In genomic region chr13:71866173-71867091, GRCh38 we compare ENCODE assay signal across 8 cellular contexts. TPM values are rescaled to one million over a fixed set of nuclear protein-coding genes. Genes with fewer than 3 reads are reported as not detected.
DNase-seq lines count a peak whose midpoint lies in the region; ATAC-seq and TF ChIP-seq lines count a peak whose summit lies in the region.

No MANE protein-coding gene starts in this region.

- no peaks in the 10 kb centered on the region for H3K79me1 ChIP-seq in mesenchymal stem cell (replicated peaks; ENCODE audit: low read length, poor library complexity, severe bottlenecking)

- H3F3A ChIP-seq in GM23248 (ENCODE audit: insufficient read depth), result no peaks in the 10 kb centered on the region
- peaks cover 22% of the 10 kb centered on the region for H3F3A ChIP-seq in SK-N-SH (replicated peaks; ENCODE audit: insufficient read depth)

- POLR2A ChIA-PET in CD8-positive, alpha-beta T cell (lab: Charles Lee), result no interaction called here
- POLR2A ChIA-PET in SK-N-SH (lab: Yijun Ruan, JAX), result interaction anchor here (1.2 kb wide), 1 partner anchor 245 kb away, joined by 5 read pairs; no protein-coding TSS in a partner anchor

- no peak overlapping the region for H3K9ac ChIP-seq in GM23248
- H3K9ac ChIP-seq in SK-N-SH, result peak overlapping the region; percentile 20; the same call in 1 of the 2 replicates
- H3K9ac ChIP-seq in mesenchymal stem cell (ENCODE audit: low read length), result no peak overlapping the region

- H3K27ac Mint-ChIP-seq in CD8-positive, alpha-beta T cell, result no peak overlapping the region

- peaks cover 46% of the 10 kb centered on the region for H3K27me3 Mint-ChIP-seq in CD8-positive, alpha-beta T cell (ENCODE audit: low read depth)

- peak; percentile 26 for ATAC-seq in CD8-positive, alpha-beta T cell
- ATAC-seq in upper lobe of left lung (ENCODE audit: low FRiP score in 2 of 2) (peak in 1 of 2 donors; percentile 43), HG03139 (IDR thresholded peaks at IDR 0.05; ENCODE audit: unreplicated experiment) (no peak)

- in situ Hi-C loops in GM23248 (cut with MboI), result no loop called here

- H3K18ac ChIP-seq in mesenchymal stem cell (ENCODE audit: low read depth in 1 of 2, low read length in 2 of 2), result peak overlapping the region; percentile 94 to 98

- H3K9me2 ChIP-seq in GM23248 (ENCODE audit: insufficient read depth), result no peaks in the 10 kb centered on the region
- no peaks in the 10 kb centered on the region for H3K9me2 ChIP-seq in SK-N-SH

- peak in 2 of 7 experiments; percentile 8 to 26 for DNase-seq in CD8-positive, alpha-beta T cell
- peak; percentile 24 for DNase-seq in GM23248
- peak; percentile 70 for DNase-seq in SK-N-SH
- peak; percentile 69 for DNase-seq in ecto neural progenitor cell (ENCODE audit: low spot score)
- DNase-seq in mesenchymal stem cell, result peak; percentile 56
- DNase-seq in upper lobe of left lung, result peak; percentile 25 to 92
- no peak for DNase-seq in NCI-H2171 treated with DMSO at 0.1 percent for 48 hours (lab: John Stamatoyannopoulos, UW)

- TF ChIP-seq POLR2A in upper lobe of left lung (IDR thresholded peaks at IDR 0.05), result no peak

- peak overlapping the region; percentile 68 for H3K4me3 Mint-ChIP-seq in CD8-positive, alpha-beta T cell

- H4K20me1 ChIP-seq in GM23248 (ENCODE audit: insufficient read depth) (no peaks in the 10 kb centered on the region), SK-N-SH (ENCODE audit: insufficient read depth) (no peaks in the 10 kb centered on the region)

- H3K4ac ChIP-seq in mesenchymal stem cell (ENCODE audit: low read depth in 1 of 2, low read length in 2 of 2), result peak overlapping the region; percentile 13 to 99

- no peak for TF ChIP-seq CTCF in CD8-positive, alpha-beta T cell (IDR thresholded peaks at IDR 0.05)
- no peak for TF ChIP-seq CTCF in SK-N-SH (IDR thresholded peaks at IDR 0.05)
- peak in 3 of 6 experiments; percentile 20 to 38 (median 29) for TF ChIP-seq CTCF in upper lobe of left lung (IDR thresholded peaks at IDR 0.05)

- TF ChIP-seq EP300 in SK-N-SH (IDR thresholded peaks at IDR 0.05; ENCODE audit: borderline replicate concordance in 1 of 2, low read depth in 1 of 2, low read length in 1 of 2) (no peak), upper lobe of left lung (IDR thresholded peaks at IDR 0.05) (no peak)

- no peak overlapping the region for H3K27ac ChIP-seq in CD8-positive, alpha-beta T cell (ENCODE audit: low read depth, low read length)
- H3K27ac ChIP-seq in GM23248, result no peak overlapping the region
- H3K27ac ChIP-seq in SK-N-SH (ENCODE audit: low read depth in 2 of 2, low read length in 1 of 2), result peak overlapping the region in 1 of 2 experiments; percentile 95; a peak in 2 of 4 replicates
- H3K27ac ChIP-seq in mesenchymal stem cell (ENCODE audit: low read length, poor library complexity, severe bottlenecking), result no peak overlapping the region
- peak overlapping the region; percentile 81 to 94 (median 90) for H3K27ac ChIP-seq in upper lobe of left lung

- H2AFZ ChIP-seq in GM23248, result peak overlapping the region; percentile 68
- H2AFZ ChIP-seq in SK-N-SH (ENCODE audit: low read depth), result peak overlapping the region; percentile 86
- peak overlapping the region; percentile 71 for H2AFZ ChIP-seq in mesenchymal stem cell (ENCODE audit: low read depth, low read length)

- H3K9me3 Mint-ChIP-seq in CD8-positive, alpha-beta T cell, result no peaks in the 10 kb centered on the region

- intact Hi-C loops in CD8-positive, alpha-beta T cell (cut with DNase I, micrococcal nuclease), result no loop called here

- H3K9me3 ChIP-seq in CD8-positive, alpha-beta T cell (ENCODE audit: low read length), result no peaks in the 10 kb centered on the region
- H3K9me3 ChIP-seq in GM23248 (ENCODE audit: low read depth), result no peaks in the 10 kb centered on the region
- H3K9me3 ChIP-seq in SK-N-SH, result no peaks in the 10 kb centered on the region
- no peaks in the 10 kb centered on the region for H3K9me3 ChIP-seq in mesenchymal stem cell (ENCODE audit: control insufficient read depth, low read length)
- no peaks in the 10 kb centered on the region for H3K9me3 ChIP-seq in upper lobe of left lung

- H3K4me3 ChIP-seq in CD8-positive, alpha-beta T cell (ENCODE audit: low read depth, low read length), result peak overlapping the region; percentile 35
- H3K4me3 ChIP-seq in GM23248 (peak overlapping the region; percentile 63), SK-N-SH (ENCODE audit: low read depth in 2 of 2, low read length in 1 of 2) (peak overlapping the region; percentile 85 to 94), mesenchymal stem cell (ENCODE audit: insufficient read depth in 1 of 2, low read depth in 1 of 2, low read length in 2 of 2) (peak overlapping the region; percentile 65 to 77), upper lobe of left lung (peak overlapping the region; percentile 65 to 92 (median 74))

- H3K36me3 Mint-ChIP-seq in CD8-positive, alpha-beta T cell, result no peaks in the 10 kb centered on the region

- H3K4me1 ChIP-seq in CD8-positive, alpha-beta T cell (ENCODE audit: insufficient read depth, low read length), result peaks cover 11% of the 10 kb centered on the region
- H3K4me1 ChIP-seq in GM23248 (ENCODE audit: insufficient read depth) (no peaks in the 10 kb centered on the region), SK-N-SH (ENCODE audit: control insufficient read depth in 1 of 2, insufficient read depth in 2 of 2, low read depth in 1 of 2, low read length in 1 of 2) (peaks cover 0 to 6% of the 10 kb centered on the region in 2 experiments; a peak in 2 of 4 replicates), mesenchymal stem cell (ENCODE audit: control insufficient read depth, insufficient read depth, low read depth, low read length) (peaks cover 22% of the 10 kb centered on the region), upper lobe of left lung (peaks cover 4 to 35% (median 9%) of the 10 kb centered on the region in 4 donors)

- peak overlapping the region; percentile 96 for H4K91ac ChIP-seq in mesenchymal stem cell (ENCODE audit: low read length)

- peak overlapping the region; percentile 85 for H2BK120ac ChIP-seq in mesenchymal stem cell (ENCODE audit: low read depth, low read length)

- no peak overlapping the region for H2AK5ac ChIP-seq in mesenchymal stem cell (ENCODE audit: low read length, severe bottlenecking)

- H2BK12ac ChIP-seq in mesenchymal stem cell (ENCODE audit: low read length in 2 of 2), result peak overlapping the region; percentile 23 to 86

- H3K4me1 Mint-ChIP-seq in CD8-positive, alpha-beta T cell (ENCODE audit: low read depth), result peaks cover 24% of the 10 kb centered on the region

- no peak for TF ChIP-seq RAD21 in SK-N-SH (IDR thresholded peaks at IDR 0.05; ENCODE audit: low read length)

- peak overlapping the region; percentile 82 for H4K8ac ChIP-seq in mesenchymal stem cell (ENCODE audit: low read length)

- CTCF ChIA-PET in CD8-positive, alpha-beta T cell (lab: Charles Lee), result no interaction called here
- CTCF ChIA-PET in SK-N-SH (lab: Yijun Ruan, JAX), result interaction anchor here (0.8 to 5.4 kb wide), 6 partner anchors 12 to 906 kb away, joined by 3 to 29 read pairs (median 3); no protein-coding TSS in a partner anchor

- peak overlapping the region in 1 of 2 experiments; percentile 98 for H3K14ac ChIP-seq in mesenchymal stem cell (ENCODE audit: low read length in 2 of 2)

- H3K79me2 ChIP-seq in GM23248 (ENCODE audit: insufficient read depth), result no peaks in the 10 kb centered on the region
- no peaks in the 10 kb centered on the region for H3K79me2 ChIP-seq in SK-N-SH (ENCODE audit: insufficient read depth)

- no peak overlapping the region for H2BK5ac ChIP-seq in mesenchymal stem cell (ENCODE audit: low read depth, low read length, poor library complexity, severe bottlenecking)

- 2% methylated on average over 13 to 45 of the region's 80 CpGs for WGBS in GM23248 (ENCODE audit: low coverage in 1 of 2, low lambda C conversion rate in 2 of 2, missing lambda C conversion rate in 2 of 2), 2 experiments
- WGBS in SK-N-SH (ENCODE audit: low lambda C conversion rate), result 1% methylated on average over 66 of the region's 80 CpGs
- under 1% methylated on average over 72 of the region's 80 CpGs for WGBS in mesenchymal stem cell
- WGBS in upper lobe of left lung, 2 donors, result 2 to 6% methylated on average over 44 to 50 of the region's 80 CpGs

- peak overlapping the region; percentile 80 for H2BK15ac ChIP-seq in mesenchymal stem cell (ENCODE audit: low read depth, poor library complexity, severe bottlenecking)

- peak overlapping the region; percentile 90 to 100 for H3K23ac ChIP-seq in mesenchymal stem cell (ENCODE audit: low read length in 2 of 2)

- H3K4me2 ChIP-seq in GM23248 (ENCODE audit: unreplicated experiment) (peak overlapping the region; percentile 87), SK-N-SH (peak overlapping the region; percentile 95), mesenchymal stem cell (ENCODE audit: low read length, poor library complexity, severe bottlenecking) (peak overlapping the region; percentile 100)

- no peaks in the 10 kb centered on the region for H3K36me3 ChIP-seq in CD8-positive, alpha-beta T cell (ENCODE audit: insufficient read depth, low read length)
- H3K36me3 ChIP-seq in GM23248 (ENCODE audit: low read depth), result no peaks in the 10 kb centered on the region
- no peaks in the 10 kb centered on the region for H3K36me3 ChIP-seq in SK-N-SH (replicated peaks in 1 of 2; ENCODE audit: control insufficient read depth in 1 of 2, insufficient read depth in 2 of 2, low read length in 1 of 2)
- no peaks in the 10 kb centered on the region for H3K36me3 ChIP-seq in mesenchymal stem cell (ENCODE audit: control insufficient read depth in 1 of 2, insufficient read depth in 2 of 2, low read depth in 1 of 2, low read length in 2 of 2)
- H3K36me3 ChIP-seq in upper lobe of left lung, result no peaks in the 10 kb centered on the region

- H3K27me3 ChIP-seq in CD8-positive, alpha-beta T cell (ENCODE audit: insufficient read depth, low read length), result no peaks in the 10 kb centered on the region
- peaks cover 35% of the 10 kb centered on the region for H3K27me3 ChIP-seq in GM23248 (replicated peaks; ENCODE audit: insufficient read depth)
- 0 out of 2 replicates have a peak, but pooled peaks cover 8% of the 10 kb centered on the region for H3K27me3 ChIP-seq in SK-N-SH (ENCODE audit: insufficient read depth)
- H3K27me3 ChIP-seq in mesenchymal stem cell (ENCODE audit: control insufficient read depth in 1 of 2, insufficient read depth in 1 of 2, low read length in 2 of 2), result peaks cover 30 to 72% of the 10 kb centered on the region in 2 experiments
- no peaks in the 10 kb centered on the region for H3K27me3 ChIP-seq in upper lobe of left lung

TF ChIP-seq in SK-N-SH, 30 proteins besides CTCF, POLR2A, EP300 and RAD21 (continues in another document):
- TF ChIP-seq TAF1 (IDR thresholded peaks at IDR 0.05; ENCODE audit: borderline replicate concordance, low read depth, low read length) (no peak), RCOR1 (IDR thresholded peaks at IDR 0.05; ENCODE audit: low read length) (no peak)

RNA-seq across cellular contexts. Expression of gene DACH1, which starts 0.6 kb away (rescaled TPM):
- total RNA-seq in CD8-positive, alpha-beta T cell, result not detected
- total RNA-seq in GM23248 (2014; rRNA removed; shearing (Covaris generic)), result not detected in 2 replicates
- not detected in 2 replicates for polyA plus RNA-seq in GM23248 (2016; fragmentation: Nextera tagmentation; extraction: Ambion mirVana)
- 0.15 and 0.21 TPM in 2 replicates for polyA plus RNA-seq in SK-N-SH (2012; rRNA removed)
- 0.28 and 0.37 TPM in 2 replicates for polyA plus RNA-seq in SK-N-SH (2012; cell fraction: cytosol; rRNA removed)
- 0.25 and 0.26 TPM in 2 replicates for polyA plus RNA-seq in SK-N-SH (2012; cell fraction: nucleus; rRNA removed)
- polyA plus RNA-seq in mesenchymal stem cell (2013, experiment 1 of 2), result 17.5 TPM
- 16.9 TPM for polyA plus RNA-seq in mesenchymal stem cell (2013, experiment 2 of 2)
- 10 to 100 TPM in 1 of 6 donors, 1 to 10 TPM in 5; 4.7 to 10.5 (median 6.7) TPM for total RNA-seq in upper lobe of left lung

Comparison
In these comparisons a context has a peak if more than half of its experiments do, and no peak if none do; other contexts are left out.
1. H3K27ac ChIP-seq: peak in upper lobe of left lung (4 of 4); none in CD8-positive, alpha-beta T cell (single experiment), GM23248 (single experiment) and mesenchymal stem cell (single experiment).
2. H3K4me3 ChIP-seq: peak in every context shown above with its lines; median percentile 90 in SK-N-SH; 74 in upper lobe of left lung; 71 in mesenchymal stem cell; 63 in GM23248; 35 in CD8-positive, alpha-beta T cell.
3. Peak in every context shown above with its lines, with median percentiles within 50 percentile points of each other: H2AFZ ChIP-seq and H3K4me2 ChIP-seq.